In genomic region chr11:45266693-45267451, GRCh38 we compare ENCODE assay signal across 11 cellular contexts. TPM values are rescaled to one million over a fixed set of nuclear protein-coding genes. Genes with fewer than 3 reads are reported as not detected.
A peak's percentile ranks its signal among the peaks of the same experiment; 100 is the strongest.
DNase-seq lines count a peak whose midpoint lies in the region; ATAC-seq and TF ChIP-seq lines count a peak whose summit lies in the region.
"Had no signal": no experiment of that assay in that cellular context is flagged by ENCODE, and none has a peak within 500 bp of the region (broad histone marks: within the 10 kb centered on the region; RNA-seq: fewer than 3 reads in every experiment).

No MANE protein-coding gene starts in this region.

- CTCF ChIA-PET in PC-3 (lab: Charles Lee), result no interaction called here

- peaks cover 89% of the 10 kb centered on the region for H3K27me3 ChIP-seq in left ventricle myocardium inferior (ENCODE audit: low read depth)
- 0 out of 2 replicates have a peak, but pooled peaks cover 6% of the 10 kb centered on the region for H3K27me3 ChIP-seq in PC-3 (ENCODE audit: low read length)
- H3K27me3 ChIP-seq in MG63, result peaks cover 12% of the 10 kb centered on the region; the same call in 1 of the 2 replicates

- peaks cover 4% of the 10 kb centered on the region for H3K4me1 Mint-ChIP-seq in glutamatergic neuron (ENCODE audit: low read depth, unreplicated experiment)
- H3K4me1 Mint-ChIP-seq in type B pancreatic cell (ENCODE audit: unreplicated experiment), result peaks cover 5% of the 10 kb centered on the region

- no peaks in the 10 kb centered on the region for H3F3A ChIP-seq in PC-3 (ENCODE audit: low read length, unreplicated experiment)

- H3K9me3 ChIP-seq in left ventricle myocardium inferior (replicated peaks), result no peaks in the 10 kb centered on the region
- H3K9me3 ChIP-seq in PC-3 (ENCODE audit: low read length), result no peaks in the 10 kb centered on the region
- peaks cover 7% of the 10 kb centered on the region for H3K9me3 ChIP-seq in MG63
- H3K9me3 ChIP-seq: adrenal gland had no signal

- POLR2A ChIA-PET in PC-3 (lab: Charles Lee; ENCODE audit: unreplicated experiment), result no interaction called here

- peaks cover 10% of the 10 kb centered on the region for H3K4me1 ChIP-seq in left ventricle myocardium inferior
- peaks cover 13% of the 10 kb centered on the region for H3K4me1 ChIP-seq in PC-3 (ENCODE audit: insufficient read depth, low read length)
- H3K4me1 ChIP-seq: adrenal gland had no signal

- no peak overlapping the region for H3K9ac ChIP-seq in PC-3 (ENCODE audit: low read length)

- no peaks in the 10 kb centered on the region for H3K9me2 ChIP-seq in PC-3 (replicated peaks; ENCODE audit: low read length)

- H3K27ac Mint-ChIP-seq in glutamatergic neuron (ENCODE audit: unreplicated experiment) (no peak overlapping the region), type B pancreatic cell (peak overlapping the region; percentile 60)

- peaks cover 3% of the 10 kb centered on the region for H3K9me3 Mint-ChIP-seq in glutamatergic neuron (ENCODE audit: unreplicated experiment)
- H3K9me3 Mint-ChIP-seq in type B pancreatic cell, result no peaks in the 10 kb centered on the region

- ATAC-seq in PC-3, result no peak
- ATAC-seq in GM21367 (IDR thresholded peaks at IDR 0.05; ENCODE audit: unreplicated experiment), result no peak

- DNase-seq in left ventricle myocardium inferior (no peak), cardiac septum (ENCODE audit: low spot score) (no peak), PC-3 (no peak), glutamatergic neuron (peak; percentile 46), type B pancreatic cell (ENCODE audit: extremely low spot score, unreplicated experiment) (no peak), MG63 (no peak), ureter (ENCODE audit: low spot score) (no peak)
- DNase-seq: adrenal gland had no signal

- BruUV-seq in PC-3 (replicated peaks; lab: Mats Ljungman, UMichigan), result no TSS peak

- H3K36me3 Mint-ChIP-seq in glutamatergic neuron (ENCODE audit: unreplicated experiment) (no peaks in the 10 kb centered on the region), type B pancreatic cell (no peaks in the 10 kb centered on the region)

- H3K36me3 ChIP-seq in left ventricle myocardium inferior, result no peaks in the 10 kb centered on the region
- no peaks in the 10 kb centered on the region for H3K36me3 ChIP-seq in PC-3 (ENCODE audit: low read depth, low read length)
- no peaks in the 10 kb centered on the region for H3K36me3 ChIP-seq in MG63
- H3K36me3 ChIP-seq: adrenal gland had no signal

- H3K4me2 ChIP-seq in PC-3 (ENCODE audit: low read length), result no peak overlapping the region

- no peaks in the 10 kb centered on the region for H4K20me1 ChIP-seq in PC-3 (ENCODE audit: low read length)

- H3K27ac ChIP-seq in left ventricle myocardium inferior (replicated peaks), result no peak overlapping the region
- H3K27ac ChIP-seq in PC-3 (ENCODE audit: low read length), result no peak overlapping the region
- H3K27ac ChIP-seq: adrenal gland, SK-N-MC, skin epidermis had no signal

- no peak overlapping the region for H2AFZ ChIP-seq in PC-3 (ENCODE audit: low read length)

- peak; percentile 17 for TF ChIP-seq CTCF in left ventricle myocardium inferior (IDR thresholded peaks at IDR 0.05; ENCODE audit: borderline replicate concordance)
- TF ChIP-seq CTCF in PC-3 (conservative IDR thresholded peaks at IDR 0.05; ENCODE audit: low read depth, low read length), result peak; percentile 55
- peak; percentile 70 for TF ChIP-seq CTCF in glutamatergic neuron (IDR thresholded peaks at IDR 0.05; ENCODE audit: partially characterized antibody, unreplicated experiment)
- TF ChIP-seq CTCF in type B pancreatic cell (conservative IDR thresholded peaks at IDR 0.05), result peak; percentile 67

- H3K4me3 ChIP-seq in left ventricle myocardium inferior, result no peak overlapping the region
- H3K4me3 ChIP-seq in PC-3 (ENCODE audit: low read length), result no peak overlapping the region
- no peak overlapping the region for H3K4me3 ChIP-seq in MG63
- H3K4me3 ChIP-seq: adrenal gland, SK-N-MC, skin epidermis had no signal

- no peaks in the 10 kb centered on the region for H3K27me3 Mint-ChIP-seq in glutamatergic neuron (ENCODE audit: unreplicated experiment)
- H3K27me3 Mint-ChIP-seq in type B pancreatic cell, result peaks cover 22% of the 10 kb centered on the region

- no peak overlapping the region for H3K4me3 Mint-ChIP-seq in glutamatergic neuron (ENCODE audit: unreplicated experiment)
- H3K4me3 Mint-ChIP-seq in type B pancreatic cell, result no peak overlapping the region

- intact Hi-C loops in left ventricle myocardium inferior (cut with micrococcal nuclease), result no loop called here
- intact Hi-C loops in cardiac septum (cut with DNase I), result no loop called here
- intact Hi-C loops in PC-3 (cut with micrococcal nuclease), result no loop called here

- no peaks in the 10 kb centered on the region for H3K79me2 ChIP-seq in PC-3 (ENCODE audit: low read length)

RNA-seq across cellular contexts. Expression of gene SYT13, which starts 19.3 kb away (rescaled TPM):
- total RNA-seq in left ventricle myocardium inferior (5.9 TPM), cardiac septum (1.3 TPM), PC-3 (2014; rRNA removed) (not detected in 2 replicates), glutamatergic neuron (ENCODE audit: unreplicated experiment) (7.5 TPM), type B pancreatic cell (ENCODE audit: low replicate concordance) (17.4 and 36.4 TPM in 2 replicates), ureter (not detected)
- not detected in 2 replicates for total RNA-seq in MG63 (2014; rRNA removed; shearing (Covaris generic); ENCODE audit: low replicate concordance)

Comparison
In these comparisons a context has a peak if more than half of its experiments do, and no peak if none do; other contexts are left out.
1. CTCF ChIP-seq: peak in every context shown above with its lines; median percentile 70 in glutamatergic neuron; 67 in type B pancreatic cell; 55 in PC-3; 17 in left ventricle myocardium inferior.